ENCODE assay signal across 12 cellular contexts in the genomic region with DNA sequence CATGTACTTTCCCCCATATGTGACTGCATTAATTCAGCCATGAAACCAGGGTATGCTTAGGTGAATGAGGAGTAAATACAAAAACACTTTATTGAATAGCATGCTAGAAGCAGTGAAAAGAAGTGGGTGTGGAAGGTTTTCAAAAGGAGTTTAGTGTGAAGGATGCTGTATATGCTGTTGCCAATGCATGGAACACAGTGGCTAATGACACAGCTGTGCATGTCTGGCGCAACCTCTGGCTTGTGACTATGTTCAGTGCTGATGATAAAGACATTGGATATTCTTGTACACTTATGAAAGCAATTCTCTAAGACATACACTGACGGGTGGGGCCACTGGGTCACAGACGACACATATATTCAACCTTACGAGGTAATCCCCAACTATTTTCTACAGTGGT.
DNase-seq lines count a peak whose midpoint lies in the region; ATAC-seq lines count a peak whose summit lies in the region.
"Had no signal": no experiment of that assay in that cellular context is flagged by ENCODE, and none has a peak within 500 bp of the region (broad histone marks: within the 10 kb centered on the region; RNA-seq: fewer than 3 reads in every experiment).

No MANE protein-coding gene starts in this region.

- H3K4me1 Mint-ChIP-seq in activated naive CD8-positive, alpha-beta T cell (ENCODE audit: low read depth), result peaks cover 10% of the 10 kb centered on the region

- peak overlapping the region; percentile 56 for H3K27ac Mint-ChIP-seq in activated naive CD8-positive, alpha-beta T cell

- peaks cover 12% of the 10 kb centered on the region for H3K27me3 Mint-ChIP-seq in activated naive CD8-positive, alpha-beta T cell

- no peaks in the 10 kb centered on the region for H3K9me3 Mint-ChIP-seq in activated naive CD8-positive, alpha-beta T cell (ENCODE audit: low read depth)

- peaks cover 2% of the 10 kb centered on the region for H3K36me3 Mint-ChIP-seq in activated naive CD8-positive, alpha-beta T cell

- DNase-seq in AG08396 (ENCODE audit: low spot score), result peak; percentile 10
- no peak for DNase-seq in DMS114 treated with DMSO at 0.1 percent for 48 hours (lab: John Stamatoyannopoulos, UW; ENCODE audit: unreplicated experiment)
- no peak for DNase-seq in islet precursor cell
- DNase-seq in UCSD-AML1 (lab: John Stamatoyannopoulos, UW; ENCODE audit: unreplicated experiment), result no peak
- DNase-seq in DMS79 treated with DMSO at 0.1 percent for 48 hours (lab: John Stamatoyannopoulos, UW), result no peak
- DNase-seq: activated gamma-delta T cell treated with Interleukin-2 at 50 U/mL for 16 hours, midbrain, NCI-H1105 treated with DMSO at 0.1 percent for 48 hours, upper lobe of left lung had no signal

- no peak overlapping the region for H3K4me3 Mint-ChIP-seq in activated naive CD8-positive, alpha-beta T cell

- ATAC-seq in GM19372 (IDR thresholded peaks at IDR 0.05; ENCODE audit: low read depth, unreplicated experiment) (peak; percentile 34), HG03039 (IDR thresholded peaks at IDR 0.05; ENCODE audit: unreplicated experiment) (peak; percentile 29)
